1 cellular context compared by ENCODE assay signal in the genomic region with DNA sequence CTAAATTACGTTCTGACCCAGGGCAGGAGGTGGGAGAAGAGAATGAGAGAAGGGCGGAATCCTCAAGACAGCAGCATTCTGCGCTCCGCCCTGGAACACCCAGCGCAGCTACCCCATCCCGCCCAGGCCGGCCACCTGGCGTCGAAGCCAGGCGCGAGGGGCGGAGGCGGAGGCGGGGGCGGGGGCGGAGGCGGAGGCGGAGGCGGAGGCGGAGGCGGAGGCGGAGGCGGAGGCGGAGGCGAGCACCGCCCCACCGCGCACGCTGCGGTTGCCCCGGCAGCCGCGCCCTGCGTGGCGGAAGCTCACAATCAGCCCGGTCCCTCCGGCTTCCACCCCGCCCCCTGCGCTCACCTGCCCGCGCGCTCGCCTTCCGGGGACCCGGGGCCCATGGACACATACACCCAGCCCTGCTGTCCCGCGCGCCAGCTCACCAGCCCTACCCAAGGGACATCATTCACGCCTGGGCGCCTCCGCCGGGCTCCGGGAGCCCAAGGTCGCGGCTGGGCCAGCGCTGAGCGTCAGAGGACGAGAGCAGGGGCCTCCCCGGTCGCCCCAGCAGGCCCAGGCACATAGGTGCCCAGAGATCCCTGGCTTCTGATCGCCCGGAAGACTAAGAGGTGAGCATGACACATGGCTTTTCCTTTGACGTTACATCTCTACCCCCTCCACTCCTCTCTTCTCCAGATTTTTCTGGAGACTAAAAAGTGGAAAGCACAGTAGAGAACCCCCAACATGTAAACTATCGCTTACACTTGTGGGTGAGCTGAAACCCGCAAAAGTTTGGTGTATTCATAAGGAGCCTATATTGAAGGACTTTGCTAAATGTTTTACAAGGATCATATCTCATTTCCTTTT.
TF ChIP-seq lines count a peak whose summit lies in the region.

A gene (plus strand): TSS at position 271 of the 855 bp plus-strand sequence. CDS start 3,315 bp downstream, outside the sequence.

TF ChIP-seq in HepG2, 621 proteins besides CTCF, POLR2A, EP300 and RAD21 (continued from another document and continues in another):
- TF ChIP-seq, protein P1, sequence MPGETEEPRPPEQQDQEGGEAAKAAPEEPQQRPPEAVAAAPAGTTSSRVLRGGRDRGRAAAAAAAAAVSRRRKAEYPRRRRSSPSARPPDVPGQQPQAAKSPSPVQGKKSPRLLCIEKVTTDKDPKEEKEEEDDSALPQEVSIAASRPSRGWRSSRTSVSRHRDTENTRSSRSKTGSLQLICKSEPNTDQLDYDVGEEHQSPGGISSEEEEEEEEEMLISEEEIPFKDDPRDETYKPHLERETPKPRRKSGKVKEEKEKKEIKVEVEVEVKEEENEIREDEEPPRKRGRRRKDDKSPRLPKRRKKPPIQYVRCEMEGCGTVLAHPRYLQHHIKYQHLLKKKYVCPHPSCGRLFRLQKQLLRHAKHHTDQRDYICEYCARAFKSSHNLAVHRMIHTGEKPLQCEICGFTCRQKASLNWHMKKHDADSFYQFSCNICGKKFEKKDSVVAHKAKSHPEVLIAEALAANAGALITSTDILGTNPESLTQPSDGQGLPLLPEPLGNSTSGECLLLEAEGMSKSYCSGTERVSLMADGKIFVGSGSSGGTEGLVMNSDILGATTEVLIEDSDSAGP (CRISPR knock-in tag; IDR thresholded peaks at IDR 0.05; ENCODE audit: borderline replicate concordance) = peak; percentile 84
- TF ChIP-seq FOXM1 (CRISPR knock-in tag; IDR thresholded peaks at IDR 0.05) (no peak), ZNF143 (CRISPR knock-in tag; IDR thresholded peaks at IDR 0.05) (no peak), ZNF570 (CRISPR knock-in tag; IDR thresholded peaks at IDR 0.05; ENCODE audit: borderline replicate concordance) (no peak), ZNF17 (CRISPR knock-in tag; IDR thresholded peaks at IDR 0.05) (no peak), MYNN (CRISPR knock-in tag; IDR thresholded peaks at IDR 0.05; ENCODE audit: low read depth) (peak; percentile 67; the same call in 1 of the 2 replicates), NCOA1 (CRISPR knock-in tag; IDR thresholded peaks at IDR 0.05) (no peak; the same call in 1 of the 2 replicates), NONO (IDR thresholded peaks at IDR 0.05) (no peak), NONO (CRISPR knock-in tag; conservative IDR thresholded peaks at IDR 0.05) (peak; percentile 90), ZNF678 (CRISPR knock-in tag; IDR thresholded peaks at IDR 0.05) (0 out of 2 replicates have a peak, but pooled peaks have one; percentile 88), DMAP1 (CRISPR knock-in tag; IDR thresholded peaks at IDR 0.05) (peak; percentile 95), ZNF205 (CRISPR knock-in tag; IDR thresholded peaks at IDR 0.05) (peak; percentile 90; the same call in 1 of the 2 replicates), HNRNPK (IDR thresholded peaks at IDR 0.05; ENCODE audit: low read depth, low read length, poor library complexity, severe bottlenecking) (peak; percentile 71), ZNF317 (CRISPR knock-in tag; IDR thresholded peaks at IDR 0.05) (peak; percentile 64; the same call in 1 of the 2 replicates), SOX6 (IDR thresholded peaks at IDR 0.05) (no peak), SOX6 (CRISPR knock-in tag; IDR thresholded peaks at IDR 0.05) (peak; percentile 73), ZNF484 (CRISPR knock-in tag; IDR thresholded peaks at IDR 0.05; ENCODE audit: borderline replicate concordance, low read depth) (no peak; the same call in 1 of the 2 replicates), ZKSCAN1 (IDR thresholded peaks at IDR 0.05; ENCODE audit: low read length) (no peak), ZFP36 (IDR thresholded peaks at IDR 0.05; ENCODE audit: borderline replicate concordance, low read depth, low read length, partially characterized antibody) (no peak), SMYD3 (CRISPR knock-in tag; IDR thresholded peaks at IDR 0.05) (peak; percentile 95), FOXJ3 (CRISPR knock-in tag; IDR thresholded peaks at IDR 0.05; ENCODE audit: borderline replicate concordance) (no peak; the same call in 1 of the 2 replicates), TBX2 (CRISPR knock-in tag; IDR thresholded peaks at IDR 0.05; ENCODE audit: borderline replicate concordance) (peak; percentile 72; the same call in 1 of the 2 replicates), PITX1 (CRISPR knock-in tag; IDR thresholded peaks at IDR 0.05) (peak; percentile 77; the same call in 1 of the 2 replicates), HDAC6 (IDR thresholded peaks at IDR 0.05; ENCODE audit: low read depth, low read length) (no peak), ZNF780A (CRISPR knock-in tag; IDR thresholded peaks at IDR 0.05) (no peak; the same call in 1 of the 2 replicates)
- TF ChIP-seq, protein P2, sequence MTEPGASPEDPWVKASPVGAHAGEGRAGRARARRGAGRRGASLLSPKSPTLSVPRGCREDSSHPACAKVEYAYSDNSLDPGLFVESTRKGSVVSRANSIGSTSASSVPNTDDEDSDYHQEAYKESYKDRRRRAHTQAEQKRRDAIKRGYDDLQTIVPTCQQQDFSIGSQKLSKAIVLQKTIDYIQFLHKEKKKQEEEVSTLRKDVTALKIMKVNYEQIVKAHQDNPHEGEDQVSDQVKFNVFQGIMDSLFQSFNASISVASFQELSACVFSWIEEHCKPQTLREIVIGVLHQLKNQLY (CRISPR knock-in tag; IDR thresholded peaks at IDR 0.05) = no peak; the same call in 1 of the 2 replicates
- TF ChIP-seq, protein P3, sequence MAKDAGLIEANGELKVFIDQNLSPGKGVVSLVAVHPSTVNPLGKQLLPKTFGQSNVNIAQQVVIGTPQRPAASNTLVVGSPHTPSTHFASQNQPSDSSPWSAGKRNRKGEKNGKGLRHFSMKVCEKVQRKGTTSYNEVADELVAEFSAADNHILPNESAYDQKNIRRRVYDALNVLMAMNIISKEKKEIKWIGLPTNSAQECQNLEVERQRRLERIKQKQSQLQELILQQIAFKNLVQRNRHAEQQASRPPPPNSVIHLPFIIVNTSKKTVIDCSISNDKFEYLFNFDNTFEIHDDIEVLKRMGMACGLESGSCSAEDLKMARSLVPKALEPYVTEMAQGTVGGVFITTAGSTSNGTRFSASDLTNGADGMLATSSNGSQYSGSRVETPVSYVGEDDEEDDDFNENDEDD (CRISPR knock-in tag; IDR thresholded peaks at IDR 0.05; ENCODE audit: borderline replicate concordance) = peak; percentile 98
- TF ChIP-seq, protein P4, sequence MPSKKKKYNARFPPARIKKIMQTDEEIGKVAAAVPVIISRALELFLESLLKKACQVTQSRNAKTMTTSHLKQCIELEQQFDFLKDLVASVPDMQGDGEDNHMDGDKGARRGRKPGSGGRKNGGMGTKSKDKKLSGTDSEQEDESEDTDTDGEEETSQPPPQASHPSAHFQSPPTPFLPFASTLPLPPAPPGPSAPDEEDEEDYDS (CRISPR knock-in tag; IDR thresholded peaks at IDR 0.05) = 0 out of 2 replicates have a peak, but pooled peaks have one; percentile 44
- TF ChIP-seq, protein P5, sequence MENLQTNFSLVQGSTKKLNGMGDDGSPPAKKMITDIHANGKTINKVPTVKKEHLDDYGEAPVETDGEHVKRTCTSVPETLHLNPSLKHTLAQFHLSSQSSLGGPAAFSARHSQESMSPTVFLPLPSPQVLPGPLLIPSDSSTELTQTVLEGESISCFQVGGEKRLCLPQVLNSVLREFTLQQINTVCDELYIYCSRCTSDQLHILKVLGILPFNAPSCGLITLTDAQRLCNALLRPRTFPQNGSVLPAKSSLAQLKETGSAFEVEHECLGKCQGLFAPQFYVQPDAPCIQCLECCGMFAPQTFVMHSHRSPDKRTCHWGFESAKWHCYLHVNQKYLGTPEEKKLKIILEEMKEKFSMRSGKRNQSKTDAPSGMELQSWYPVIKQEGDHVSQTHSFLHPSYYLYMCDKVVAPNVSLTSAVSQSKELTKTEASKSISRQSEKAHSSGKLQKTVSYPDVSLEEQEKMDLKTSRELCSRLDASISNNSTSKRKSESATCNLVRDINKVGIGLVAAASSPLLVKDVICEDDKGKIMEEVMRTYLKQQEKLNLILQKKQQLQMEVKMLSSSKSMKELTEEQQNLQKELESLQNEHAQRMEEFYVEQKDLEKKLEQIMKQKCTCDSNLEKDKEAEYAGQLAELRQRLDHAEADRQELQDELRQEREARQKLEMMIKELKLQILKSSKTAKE (CRISPR knock-in tag; IDR thresholded peaks at IDR 0.05; ENCODE audit: borderline replicate concordance) = 0 out of 2 replicates have a peak, but pooled peaks have one; percentile 6
- TF ChIP-seq, protein P6, sequence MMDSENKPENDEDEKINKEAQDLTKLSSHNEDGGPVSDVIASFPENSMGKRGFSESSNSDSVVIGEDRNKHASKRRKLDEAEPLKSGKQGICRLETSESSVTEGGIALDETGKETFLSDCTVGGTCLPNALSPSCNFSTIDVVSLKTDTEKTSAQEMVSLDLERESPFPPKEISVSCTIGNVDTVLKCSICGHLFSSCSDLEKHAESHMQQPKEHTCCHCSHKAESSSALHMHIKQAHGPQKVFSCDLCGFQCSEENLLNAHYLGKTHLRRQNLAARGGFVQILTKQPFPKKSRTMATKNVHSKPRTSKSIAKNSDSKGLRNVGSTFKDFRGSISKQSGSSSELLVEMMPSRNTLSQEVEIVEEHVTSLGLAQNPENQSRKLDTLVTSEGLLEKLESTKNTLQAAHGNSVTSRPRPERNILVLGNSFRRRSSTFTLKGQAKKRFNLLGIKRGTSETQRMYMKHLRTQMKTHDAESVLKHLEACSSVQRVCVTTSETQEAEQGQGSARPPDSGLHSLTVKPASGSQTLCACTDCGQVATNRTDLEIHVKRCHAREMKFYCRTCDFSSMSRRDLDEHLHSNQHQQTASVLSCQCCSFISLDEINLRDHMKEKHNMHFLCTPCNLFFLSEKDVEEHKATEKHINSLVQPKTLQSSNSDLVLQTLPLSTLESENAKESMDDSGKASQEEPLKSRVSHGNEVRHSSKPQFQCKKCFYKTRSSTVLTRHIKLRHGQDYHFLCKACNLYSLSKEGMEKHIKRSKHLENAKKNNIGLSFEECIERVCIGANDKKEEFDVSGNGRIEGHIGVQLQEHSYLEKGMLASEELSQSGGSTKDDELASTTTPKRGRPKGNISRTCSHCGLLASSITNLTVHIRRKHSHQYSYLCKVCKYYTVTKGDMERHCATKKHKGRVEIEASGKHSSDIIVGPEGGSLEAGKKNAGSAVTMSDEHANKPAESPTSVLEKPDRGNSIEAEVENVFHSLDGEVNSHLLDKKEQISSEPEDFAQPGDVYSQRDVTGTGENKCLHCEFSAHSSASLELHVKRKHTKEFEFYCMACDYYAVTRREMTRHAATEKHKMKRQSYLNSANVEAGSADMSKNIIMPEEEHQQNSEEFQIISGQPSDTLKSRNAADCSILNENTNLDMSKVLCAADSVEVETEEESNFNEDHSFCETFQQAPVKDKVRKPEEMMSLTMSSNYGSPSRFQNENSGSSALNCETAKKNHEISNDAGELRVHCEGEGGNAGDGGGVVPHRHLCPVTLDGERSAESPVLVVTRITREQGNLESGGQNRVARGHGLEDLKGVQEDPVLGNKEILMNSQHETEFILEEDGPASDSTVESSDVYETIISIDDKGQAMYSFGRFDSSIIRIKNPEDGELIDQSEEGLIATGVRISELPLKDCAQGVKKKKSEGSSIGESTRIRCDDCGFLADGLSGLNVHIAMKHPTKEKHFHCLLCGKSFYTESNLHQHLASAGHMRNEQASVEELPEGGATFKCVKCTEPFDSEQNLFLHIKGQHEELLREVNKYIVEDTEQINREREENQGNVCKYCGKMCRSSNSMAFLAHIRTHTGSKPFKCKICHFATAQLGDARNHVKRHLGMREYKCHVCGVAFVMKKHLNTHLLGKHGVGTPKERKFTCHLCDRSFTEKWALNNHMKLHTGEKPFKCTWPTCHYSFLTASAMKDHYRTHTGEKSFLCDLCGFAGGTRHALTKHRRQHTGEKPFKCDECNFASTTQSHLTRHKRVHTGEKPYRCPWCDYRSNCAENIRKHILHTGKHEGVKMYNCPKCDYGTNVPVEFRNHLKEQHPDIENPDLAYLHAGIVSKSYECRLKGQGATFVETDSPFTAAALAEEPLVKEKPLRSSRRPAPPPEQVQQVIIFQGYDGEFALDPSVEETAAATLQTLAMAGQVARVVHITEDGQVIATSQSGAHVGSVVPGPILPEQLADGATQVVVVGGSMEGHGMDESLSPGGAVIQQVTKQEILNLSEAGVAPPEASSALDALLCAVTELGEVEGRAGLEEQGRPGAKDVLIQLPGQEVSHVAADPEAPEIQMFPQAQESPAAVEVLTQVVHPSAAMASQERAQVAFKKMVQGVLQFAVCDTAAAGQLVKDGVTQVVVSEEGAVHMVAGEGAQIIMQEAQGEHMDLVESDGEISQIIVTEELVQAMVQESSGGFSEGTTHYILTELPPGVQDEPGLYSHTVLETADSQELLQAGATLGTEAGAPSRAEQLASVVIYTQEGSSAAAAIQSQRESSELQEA (CRISPR knock-in tag; IDR thresholded peaks at IDR 0.05; ENCODE audit: not compliant biosample characterization) = peak; percentile 89
- TF ChIP-seq, protein P7, sequence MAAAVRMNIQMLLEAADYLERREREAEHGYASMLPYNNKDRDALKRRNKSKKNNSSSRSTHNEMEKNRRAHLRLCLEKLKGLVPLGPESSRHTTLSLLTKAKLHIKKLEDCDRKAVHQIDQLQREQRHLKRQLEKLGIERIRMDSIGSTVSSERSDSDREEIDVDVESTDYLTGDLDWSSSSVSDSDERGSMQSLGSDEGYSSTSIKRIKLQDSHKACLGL (CRISPR knock-in tag; IDR thresholded peaks at IDR 0.05) = peak; percentile 96
- TF ChIP-seq, protein P8, sequence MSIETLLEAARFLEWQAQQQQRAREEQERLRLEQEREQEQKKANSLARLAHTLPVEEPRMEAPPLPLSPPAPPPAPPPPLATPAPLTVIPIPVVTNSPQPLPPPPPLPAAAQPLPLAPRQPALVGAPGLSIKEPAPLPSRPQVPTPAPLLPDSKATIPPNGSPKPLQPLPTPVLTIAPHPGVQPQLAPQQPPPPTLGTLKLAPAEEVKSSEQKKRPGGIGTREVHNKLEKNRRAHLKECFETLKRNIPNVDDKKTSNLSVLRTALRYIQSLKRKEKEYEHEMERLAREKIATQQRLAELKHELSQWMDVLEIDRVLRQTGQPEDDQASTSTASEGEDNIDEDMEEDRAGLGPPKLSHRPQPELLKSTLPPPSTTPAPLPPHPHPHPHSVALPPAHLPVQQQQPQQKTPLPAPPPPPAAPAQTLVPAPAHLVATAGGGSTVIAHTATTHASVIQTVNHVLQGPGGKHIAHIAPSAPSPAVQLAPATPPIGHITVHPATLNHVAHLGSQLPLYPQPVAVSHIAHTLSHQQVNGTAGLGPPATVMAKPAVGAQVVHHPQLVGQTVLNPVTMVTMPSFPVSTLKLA (IDR thresholded peaks at IDR 0.05) = no peak
